Comparison of ENCODE assay signal across 24 cellular contexts in the genomic region with DNA sequence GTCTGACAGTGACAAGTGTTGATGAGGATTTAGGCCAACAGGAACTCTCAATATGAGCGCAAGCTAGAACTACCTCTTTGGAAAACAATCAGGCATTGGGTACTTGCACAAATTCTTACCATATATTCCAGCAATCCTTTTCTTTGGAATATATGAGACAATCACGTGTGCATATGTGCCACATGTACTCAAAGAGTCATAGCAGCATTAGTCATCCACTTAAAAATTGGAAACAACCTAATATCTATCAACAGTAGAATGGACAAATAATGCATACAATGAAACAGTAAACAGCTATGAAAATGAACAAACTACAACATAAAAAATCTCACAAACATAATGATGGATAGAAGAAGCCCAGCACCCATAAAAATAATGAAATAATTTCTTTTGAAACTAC.
"Had no signal": no experiment of that assay in that cellular context is flagged by ENCODE, and none has a peak within 500 bp of the region (broad histone marks: within the 10 kb centered on the region; RNA-seq: fewer than 3 reads in every experiment).

No MANE protein-coding gene starts in this region.

- ATAC-seq: esophagus mucosa; gastrocnemius medialis; left lobe of liver; mucosa of descending colon; natural killer cell treated with Interleukin-12 subunit alpha and Interleukin-12 subunit beta and Interleukin-15 and Interleukin-18, amount 100 ng/mL, for 72 hours; pancreas; right lobe of liver; stimulated activated naive CD8-positive, alpha-beta T cell treated with anti-CD3 and anti-CD28 coated beads, Interleukin-15, amount 100 ng/mL, for 72 hours; upper lobe of right lung had no signal

- H3K27me3 ChIP-seq: colonic mucosa, gastrocnemius medialis, neutrophil, pancreas, right lobe of liver, suprapubic skin, transverse colon, upper lobe of right lung, uterus had no signal

- H3K36me3 ChIP-seq: colonic mucosa, gastrocnemius medialis, neutrophil, pancreas, right lobe of liver, suprapubic skin, transverse colon, upper lobe of right lung, uterus had no signal

- H3K9me3 ChIP-seq: colonic mucosa, gastrocnemius medialis, mucosa of descending colon, neutrophil, pancreas, right lobe of liver, suprapubic skin, transverse colon, upper lobe of right lung, uterus had no signal

- FAIRE-seq: pancreas, small intestine had no signal

- H3K4me1 ChIP-seq: colonic mucosa, gastrocnemius medialis, pancreas, right lobe of liver, suprapubic skin, transverse colon, upper lobe of right lung, uterus had no signal

- DNase-seq: colonic mucosa; effector CD4-positive, alpha-beta T cell; gastrocnemius medialis; head of caudate nucleus; kidney; mucosa of descending colon; naive B cell; pancreas; right lobe of liver; small intestine; stimulated activated CD4-positive, alpha-beta T cell treated with anti-CD3 and anti-CD28 coated beads, Interleukin-15, amount 100 ng/mL, for 24 hours; stimulated activated CD4-positive, alpha-beta T cell treated with anti-CD3 and anti-CD28 coated beads, Interleukin-2, amount 100 ng/mL, for 48 hours; stimulated activated naive CD4-positive, alpha-beta T cell; stimulated activated naive CD8-positive, alpha-beta T cell treated with anti-CD3 and anti-CD28 coated beads, Interleukin-15, amount 100 ng/mL, for 72 hours; transverse colon; upper lobe of right lung; uterus had no signal

- H3K27ac ChIP-seq: colonic mucosa, epithelial cell of prostate, gastrocnemius medialis, neutrophil, pancreas, right lobe of liver, suprapubic skin, transverse colon, upper lobe of right lung, uterus had no signal

- H3K4me3 ChIP-seq: colonic mucosa, gastrocnemius medialis, lung, mucosa of descending colon, pancreas, right lobe of liver, suprapubic skin, transverse colon, upper lobe of right lung, uterus had no signal
